ENCODE assay signal across 8 cellular contexts in the genomic region with DNA sequence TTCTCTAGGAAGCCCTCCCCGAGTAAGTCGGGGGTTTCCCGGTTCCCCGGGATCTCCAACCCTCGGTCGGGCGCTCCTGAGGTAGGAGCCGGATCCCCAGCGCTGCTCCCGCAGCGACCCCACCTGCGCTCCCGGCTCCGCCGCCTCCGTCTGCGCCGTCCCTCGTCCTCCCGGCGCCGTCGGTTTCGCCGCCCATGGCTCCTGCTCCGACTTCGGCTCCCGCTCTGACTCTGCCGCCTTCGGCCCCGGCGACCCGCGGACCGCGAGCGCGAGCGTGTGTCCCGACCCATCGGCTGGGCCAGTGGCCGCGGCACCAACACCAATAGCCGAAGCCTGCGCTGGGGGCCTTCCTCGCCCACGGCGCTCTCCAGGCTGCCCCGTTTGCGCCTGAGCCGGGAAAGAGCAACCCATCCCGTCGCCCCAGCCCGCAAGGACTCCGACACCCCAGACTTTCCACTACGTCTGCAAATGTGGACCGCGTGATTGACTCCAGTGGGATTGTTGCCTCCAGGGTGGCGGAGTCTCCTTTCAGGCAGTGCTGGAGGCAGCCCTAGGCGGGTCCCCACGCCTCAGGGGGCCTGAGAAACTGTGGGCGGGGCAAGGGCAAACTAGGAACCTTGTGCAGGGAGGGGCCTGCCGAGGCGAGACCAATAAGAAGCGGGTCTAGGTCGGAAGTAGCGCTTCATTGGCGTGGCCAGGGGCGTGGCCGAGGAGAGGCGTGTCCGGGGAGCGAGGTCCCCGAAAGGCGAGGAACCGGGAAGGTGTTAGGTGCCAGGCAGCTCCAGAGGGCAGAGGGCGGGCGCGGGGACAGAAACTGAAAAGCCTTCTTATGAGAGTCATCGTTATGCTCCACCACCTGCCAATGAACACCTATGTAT. TPM values are rescaled to one million over a fixed set of nuclear protein-coding genes. Genes with fewer than 3 reads are reported as not detected.
A peak's percentile ranks its signal among the peaks of the same experiment; 100 is the strongest.
DNase-seq lines count a peak whose midpoint lies in the region; ATAC-seq, FAIRE-seq and TF ChIP-seq lines count a peak whose summit lies in the region.

A gene (minus strand): TSS at position 318 of the 878 bp plus-strand sequence. CDS start 28 bp downstream, at position 290.

- DNase-seq in GM12892 (ENCODE audit: insufficient read length) (peak; percentile 100), NCI-H187 (lab: John Stamatoyannopoulos, UW) (peak; percentile 97 to 99), T-helper 2 cell (peak; percentile 97 to 98 (median 98)), left ventricle myocardium inferior (peak; percentile 99), progenitor cell of endocrine pancreas (ENCODE audit: low spot score, unreplicated experiment) (peak; percentile 95), ureter (ENCODE audit: low spot score) (peak; percentile 98)

- no peaks in the 10 kb centered on the region for H3K9me3 ChIP-seq in left ventricle myocardium inferior (replicated peaks)

- TF ChIP-seq CTCF in left ventricle myocardium inferior (IDR thresholded peaks at IDR 0.05; ENCODE audit: borderline replicate concordance) (no peak), progenitor cell of endocrine pancreas (IDR thresholded peaks at IDR 0.05; ENCODE audit: unreplicated experiment) (no peak)

- H3K27ac Mint-ChIP-seq in progenitor cell of endocrine pancreas, result peak within 1 kb of the TSS; percentile 100

- peaks cover 29% of the 10 kb centered on the region for H3K4me1 ChIP-seq in left ventricle myocardium inferior

- peak; percentile 80 for ATAC-seq in HG02884 (IDR thresholded peaks at IDR 0.05; ENCODE audit: unreplicated experiment)

- H3K36me3 Mint-ChIP-seq in progenitor cell of endocrine pancreas (ENCODE audit: insufficient read depth), result peaks cover 1% of the 10 kb centered on the region

- no peaks in the 10 kb centered on the region for H3K9me3 Mint-ChIP-seq in progenitor cell of endocrine pancreas (ENCODE audit: low read depth)

- peak within 1 kb of the TSS; percentile 88 for H3K4me3 Mint-ChIP-seq in progenitor cell of endocrine pancreas (ENCODE audit: low read depth)

- peak within 1 kb of the TSS; percentile 95 for H3K4me3 ChIP-seq in left ventricle myocardium inferior

- intact Hi-C loops in left ventricle myocardium inferior (cut with micrococcal nuclease), result no loop called here

- H3K4me1 Mint-ChIP-seq in progenitor cell of endocrine pancreas (ENCODE audit: low read depth), result peaks cover 13% of the 10 kb centered on the region

- H3K27me3 Mint-ChIP-seq in progenitor cell of endocrine pancreas, result no peaks in the 10 kb centered on the region

- H3K27ac ChIP-seq in angular gyrus (ENCODE audit: low read depth, low read length) (peak within 1 kb of the TSS; percentile 99), left ventricle myocardium inferior (replicated peaks) (peak within 1 kb of the TSS; percentile 99)

- FAIRE-seq in GM12892 (lab: Jason Lieb, UNC), result peak; percentile 100

- H3K36me3 ChIP-seq in left ventricle myocardium inferior, result peaks cover 19% of the 10 kb centered on the region

- peak; percentile 97 for TF ChIP-seq POLR2A in GM12892 (IDR thresholded peaks at IDR 0.05; ENCODE audit: low read depth, low read length)

- H3K27me3 ChIP-seq in left ventricle myocardium inferior (ENCODE audit: low read depth), result no peaks in the 10 kb centered on the region

RNA-seq across cellular contexts. Expression of the gene that starts here (rescaled TPM):
- 7.5 TPM for polyA plus RNA-seq in GM12892 (2012; ENCODE audit: missing spikeins)
- 14.5 TPM for total RNA-seq in left ventricle myocardium inferior
- 33.4 and 43.9 TPM in 2 replicates for total RNA-seq in progenitor cell of endocrine pancreas
- 31.0 TPM for total RNA-seq in ureter

Comparison
In these comparisons a context has a peak if more than half of its experiments do, and no peak if none do; other contexts are left out.
1. Peak in every context shown above with its lines: DNase-seq, ATAC-seq, H3K4me3 ChIP-seq and H3K27ac ChIP-seq.